8 cellular contexts compared by ENCODE assay signal in genomic region chr17:64662774-64663367, GRCh38. TPM values are rescaled to one million over a fixed set of nuclear protein-coding genes. Genes with fewer than 3 reads are reported as not detected.
DNase-seq lines count a peak whose midpoint lies in the region; TF ChIP-seq lines count a peak whose summit lies in the region.

No MANE protein-coding gene starts in this region.

- DNase-seq in NCI-H2081 (lab: John Stamatoyannopoulos, UW) (peak; percentile 37 to 78), NCI-H2081 treated with DMSO at 0.1 percent for 48 hours (lab: John Stamatoyannopoulos, UW) (no peak), RKO (ENCODE audit: low spot score) (peak; percentile 57), fibroblast of villous mesenchyme (ENCODE audit: low read depth) (no peak), SHP77 (lab: John Stamatoyannopoulos, UW) (no peak), erythroblast (lab: John Stamatoyannopoulos, UW) (no peak), SKM-1 treated with dmso at 0.1 percent for 144 hours (lab: John Stamatoyannopoulos, UW; ENCODE audit: unreplicated experiment) (no peak)

- no peak for TF ChIP-seq CTCF in fibroblast of villous mesenchyme (IDR thresholded peaks at IDR 0.05; ENCODE audit: insufficient read depth, low read depth, low read length)

- H3K9ac ChIP-seq in skeletal muscle satellite cell (ENCODE audit: low read depth, low read length): peak overlapping the region; percentile 72

- H3K4me1 ChIP-seq in skeletal muscle satellite cell (ENCODE audit: control insufficient read depth, insufficient read depth, low read length): peaks cover 27% of the 10 kb centered on the region

- H3K4me3 ChIP-seq in fibroblast of villous mesenchyme (ENCODE audit: low read depth, low read length) (peak overlapping the region; percentile 81), skeletal muscle satellite cell (ENCODE audit: low read length) (peak overlapping the region; percentile 97)

- H3K4me2 ChIP-seq in skeletal muscle satellite cell (ENCODE audit: low read length): peak overlapping the region; percentile 86

- no peaks in the 10 kb centered on the region for H3K27me3 ChIP-seq in skeletal muscle satellite cell (ENCODE audit: control insufficient read depth, insufficient read depth, low read length)

- no peaks in the 10 kb centered on the region for H3K9me3 ChIP-seq in skeletal muscle satellite cell (replicated peaks; ENCODE audit: low read length)

- H3K36me3 ChIP-seq in skeletal muscle satellite cell (ENCODE audit: insufficient read depth, low read length): peaks cover 14% of the 10 kb centered on the region

- TF ChIP-seq POLR2A in erythroblast (IDR thresholded peaks at IDR 0.05; ENCODE audit: low read length): no peak

RNA-seq across cellular contexts. Expression of gene SMURF2, which starts 0.8 kb away (rescaled TPM):
- total RNA-seq in fibroblast of villous mesenchyme: 103 and 188 TPM in 2 replicates
- total RNA-seq in skeletal muscle satellite cell (2012; rRNA removed): 96.6 and 129 TPM in 2 replicates

Comparison
In these comparisons a context has a peak if more than half of its experiments do, and no peak if none do; other contexts are left out.
1. DNase-seq: peak in NCI-H2081 (2 of 2) and RKO (single experiment); none in NCI-H2081 treated with DMSO at 0.1 percent for 48 hours (single experiment), fibroblast of villous mesenchyme (single experiment), SHP77 (0 of 2), erythroblast (0 of 2) and SKM-1 treated with dmso at 0.1 percent for 144 hours (single experiment).